ENCODE assay signal across 11 cellular contexts in genomic region chr7:116801092-116801710, GRCh38.
DNase-seq lines count a peak whose midpoint lies in the region; ATAC-seq, FAIRE-seq and TF ChIP-seq lines count a peak whose summit lies in the region.
"Had no signal": no experiment of that assay in that cellular context is flagged by ENCODE, and none has a peak within 500 bp of the region (broad histone marks: within the 10 kb centered on the region; RNA-seq: fewer than 3 reads in every experiment).

No MANE protein-coding gene starts in this region.

- no peak overlapping the region for H3K4me2 ChIP-seq in endothelial cell of umbilical vein (ENCODE audit: insufficient read depth, low read length)
- no peak overlapping the region for H3K4me2 ChIP-seq in trophoblast cell (ENCODE audit: low read length)

- no peak overlapping the region for H3K18ac ChIP-seq in trophoblast cell (ENCODE audit: low read length)

- no peak overlapping the region for H3K27ac ChIP-seq in endothelial cell of umbilical vein (ENCODE audit: insufficient read depth, low read depth, low read length)
- H3K27ac ChIP-seq in trophoblast cell (ENCODE audit: low read depth, low read length), result peak overlapping the region; percentile 83
- no peak overlapping the region for H3K27ac ChIP-seq in right atrium auricular region

- POLR2A ChIA-PET in endothelial cell of umbilical vein (lab: Charles Lee), result no interaction called here

- TF ChIP-seq POLR2A in endothelial cell of umbilical vein (IDR thresholded peaks at IDR 0.05; ENCODE audit: low read depth, low read length), result no peak

- H3K27me3 ChIP-seq in endothelial cell of umbilical vein (ENCODE audit: control insufficient read depth in 2 of 2, insufficient read depth in 2 of 2, low read length in 2 of 2), result no peaks in the 10 kb centered on the region
- no peaks in the 10 kb centered on the region for H3K27me3 ChIP-seq in trophoblast cell (ENCODE audit: insufficient read depth, low read length)
- H3K27me3 ChIP-seq in right atrium auricular region, result no peaks in the 10 kb centered on the region
- H3K27me3 ChIP-seq: Peyer's patch had no signal

- no peak overlapping the region for H3K23ac ChIP-seq in trophoblast cell (ENCODE audit: low read length)

- no peak overlapping the region for H2BK120ac ChIP-seq in trophoblast cell (ENCODE audit: insufficient read depth, low read length, poor library complexity)

- H3K79me2 ChIP-seq in endothelial cell of umbilical vein (ENCODE audit: control insufficient read depth, insufficient read depth, low read length), result no peaks in the 10 kb centered on the region
- no peaks in the 10 kb centered on the region for H3K79me2 ChIP-seq in trophoblast cell (ENCODE audit: control insufficient read depth, insufficient read depth, low read length, poor library complexity)

- TF ChIP-seq CTCF in endothelial cell of umbilical vein (IDR thresholded peaks at IDR 0.05; ENCODE audit: extremely low read depth in 1 of 2, insufficient read depth in 1 of 2, low read depth in 1 of 2, low read length in 2 of 2) (no peak), right atrium auricular region (IDR thresholded peaks at IDR 0.05) (no peak)

- no TSS peak for BruUV-seq in endothelial cell of umbilical vein (replicated peaks; lab: Mats Ljungman, UMichigan)

- H3K9ac ChIP-seq in endothelial cell of umbilical vein (replicated peaks; ENCODE audit: extremely low read depth, insufficient read depth, low read length) (no peak overlapping the region), trophoblast cell (ENCODE audit: low read length) (no peak overlapping the region)

- H3K9me3 ChIP-seq in endothelial cell of umbilical vein (replicated peaks; ENCODE audit: control insufficient read depth, insufficient read depth, low read length) (no peaks in the 10 kb centered on the region), trophoblast cell (ENCODE audit: insufficient read depth, low read depth, low read length) (no peaks in the 10 kb centered on the region), right atrium auricular region (no peaks in the 10 kb centered on the region)
- H3K9me3 ChIP-seq: Peyer's patch had no signal

- no peak overlapping the region for H3K4ac ChIP-seq in trophoblast cell (ENCODE audit: low read depth, low read length)

- ATAC-seq in GM18520 (IDR thresholded peaks at IDR 0.05; ENCODE audit: unreplicated experiment), result peak; percentile 44
- no peak for ATAC-seq in effector memory CD8-positive, alpha-beta T cell (replicated peaks)

- H3K4me3 ChIP-seq in endothelial cell of umbilical vein (replicated peaks in 1 of 3; ENCODE audit: insufficient read depth in 1 of 3, low read depth in 1 of 3, low read length in 3 of 3) (no peak overlapping the region), trophoblast cell (ENCODE audit: low read depth, low read length) (no peak overlapping the region), right atrium auricular region (no peak overlapping the region)
- H3K4me3 ChIP-seq: Peyer's patch had no signal

- CTCF ChIA-PET in endothelial cell of umbilical vein (lab: Charles Lee), result interaction anchor here (0.8 to 1.3 kb wide), 3 partner anchors 14 to 212 kb away, joined by 3 to 9 read pairs (median 6); partner anchors contain the start of gene MET

- H3K36me3 ChIP-seq in endothelial cell of umbilical vein (ENCODE audit: control insufficient read depth in 2 of 2, extremely low read depth in 1 of 2, insufficient read depth in 2 of 2, low read length in 2 of 2) (peaks cover 0 to 2% of the 10 kb centered on the region in 2 experiments), trophoblast cell (ENCODE audit: control insufficient read depth in 1 of 2, insufficient read depth in 2 of 2, low read length in 2 of 2) (no peaks in the 10 kb centered on the region), right atrium auricular region (peaks cover 2% of the 10 kb centered on the region)
- H3K36me3 ChIP-seq: Peyer's patch had no signal

- H2AK5ac ChIP-seq in trophoblast cell (ENCODE audit: low read length), result no peak overlapping the region

- no peak overlapping the region for H3K14ac ChIP-seq in trophoblast cell (ENCODE audit: low read length)

- H4K8ac ChIP-seq in trophoblast cell (ENCODE audit: low read depth, low read length), result no peak overlapping the region

- no peak overlapping the region for H3K4me3 Mint-ChIP-seq in effector memory CD8-positive, alpha-beta T cell

- no peaks in the 10 kb centered on the region for H4K20me1 ChIP-seq in endothelial cell of umbilical vein (replicated peaks; ENCODE audit: control insufficient read depth, extremely low read depth, insufficient read depth, low read length)

- no peaks in the 10 kb centered on the region for H3K9me1 ChIP-seq in endothelial cell of umbilical vein (replicated peaks; ENCODE audit: control insufficient read depth, extremely low read depth, insufficient read depth, low read length)

- no peak overlapping the region for H2BK12ac ChIP-seq in trophoblast cell (ENCODE audit: low read length)

- H3K27ac Mint-ChIP-seq in effector memory CD8-positive, alpha-beta T cell, result no peak overlapping the region

- H4K12ac ChIP-seq in trophoblast cell (ENCODE audit: low read depth, low read length), result no peak overlapping the region

- intact Hi-C loops in endothelial cell of umbilical vein (cut with micrococcal nuclease), result loop anchor here (10.0 kb wide), 1 partner anchor 486 kb away; no protein-coding TSS in a partner anchor

- H2BK5ac ChIP-seq in trophoblast cell (ENCODE audit: low read depth, low read length, poor library complexity), result no peak overlapping the region

- peaks cover 8% of the 10 kb centered on the region for H3K4me1 ChIP-seq in endothelial cell of umbilical vein (ENCODE audit: control insufficient read depth, extremely low read depth, insufficient read depth, low read length)
- peaks cover 7 to 9% of the 10 kb centered on the region in 2 experiments for H3K4me1 ChIP-seq in trophoblast cell (ENCODE audit: control insufficient read depth in 1 of 2, insufficient read depth in 2 of 2, low read length in 2 of 2)
- peaks cover 0 to 5% of the 10 kb centered on the region in 2 donors for H3K4me1 ChIP-seq in right atrium auricular region

- WGBS in trophoblast cell (ENCODE audit: extremely low coverage, insufficient coverage, insufficient read length), result no CpG with 5 or more reads among the region's 2 CpGs

- no peak for FAIRE-seq in endothelial cell of umbilical vein (lab: Jason Lieb, UNC)

- H3K27me3 Mint-ChIP-seq in effector memory CD8-positive, alpha-beta T cell, result peaks cover 19 to 24% of the 10 kb centered on the region in 2 donors

- no peaks in the 10 kb centered on the region for H3K36me3 Mint-ChIP-seq in effector memory CD8-positive, alpha-beta T cell (ENCODE audit: insufficient read depth)

- peaks cover 14% of the 10 kb centered on the region for H3K79me1 ChIP-seq in trophoblast cell (ENCODE audit: low read length)

- peaks cover 0 to 3% of the 10 kb centered on the region in 2 donors for H3K4me1 Mint-ChIP-seq in effector memory CD8-positive, alpha-beta T cell (ENCODE audit: low read depth in 2 of 2)

- dilution Hi-C loops in endothelial cell of umbilical vein (cut with MboI; ENCODE audit: extremely low pct_ligation_motif_present, low sequenced_read_pairs), result no loop called here

- H4K91ac ChIP-seq in trophoblast cell (ENCODE audit: low read depth, low read length), result no peak overlapping the region

- no peaks in the 10 kb centered on the region for H3K9me3 Mint-ChIP-seq in effector memory CD8-positive, alpha-beta T cell

- peak; percentile 70 for DNase-seq in NCI-H226
- peak; percentile 27 for DNase-seq in endothelial cell of umbilical vein (ENCODE audit: low read depth, low spot score)
- DNase-seq in trophoblast cell, result peak; percentile 71 to 98
- DNase-seq in GOT3 (lab: John Stamatoyannopoulos, UW), result no peak
- no peak for DNase-seq in right atrium auricular region (ENCODE audit: low spot score)
- no peak for DNase-seq in activated CD8-positive, alpha-beta memory T cell treated with anti-CD3 and anti-CD28 coated beads, Interleukin-2, amount 50 U/mL, for 48 hours
- no peak for DNase-seq in effector memory CD8-positive, alpha-beta T cell
- DNase-seq: aorta, NCI-H187, Peyer's patch had no signal

- H2AFZ ChIP-seq in endothelial cell of umbilical vein (ENCODE audit: low read depth, low read length) (no peak overlapping the region), trophoblast cell (ENCODE audit: insufficient read depth, low read length, poor library complexity) (no peak overlapping the region)

TF ChIP-seq in endothelial cell of umbilical vein, 7 proteins besides CTCF, POLR2A, EP300 and RAD21:
- no peak for TF ChIP-seq MYC (IDR thresholded peaks at IDR 0.05; ENCODE audit: low read depth, low read length)
- TF ChIP-seq FOS (IDR thresholded peaks at IDR 0.05; ENCODE audit: borderline replicate concordance, insufficient read depth, low read length), result no peak
- no peak for TF ChIP-seq JUN (IDR thresholded peaks at IDR 0.05; ENCODE audit: borderline replicate concordance, insufficient read depth, insufficient read length, low read depth)
- TF ChIP-seq EZH2 (IDR thresholded peaks at IDR 0.05; ENCODE audit: borderline replicate concordance, low read depth, low read length, severe bottlenecking), result no peak
- TF ChIP-seq GATA2 (IDR thresholded peaks at IDR 0.05; ENCODE audit: insufficient read depth, insufficient read length, low read depth, low read length), result no peak
- no peak for TF ChIP-seq MAX (IDR thresholded peaks at IDR 0.05; ENCODE audit: insufficient read depth, insufficient read length)
- no peak for TF ChIP-seq POLR2AphosphoS5 (IDR thresholded peaks at IDR 0.05; ENCODE audit: insufficient read depth, low read depth, low read length)
TF ChIP-seq in endothelial cell of umbilical vein: peak in this region for 0.

Comparison
In these comparisons a context has a peak if more than half of its experiments do, and no peak if none do; other contexts are left out.
1. DNase-seq: peak in NCI-H226 (single experiment), endothelial cell of umbilical vein (single experiment) and trophoblast cell (2 of 2); none in GOT3 (single experiment), right atrium auricular region (single experiment), activated CD8-positive, alpha-beta memory T cell treated with anti-CD3 and anti-CD28 coated beads, Interleukin-2, amount 50 U/mL, for 48 hours (single experiment) and effector memory CD8-positive, alpha-beta T cell (0 of 3).